8 cellular contexts compared by ENCODE assay signal in genomic region chr3:132034486-132035464, GRCh38. TPM values are rescaled to one million over a fixed set of nuclear protein-coding genes. Genes with fewer than 3 reads are reported as not detected.
DNase-seq lines count a peak whose midpoint lies in the region; ATAC-seq and TF ChIP-seq lines count a peak whose summit lies in the region.

CPNE4 (minus strand) TSS chr3:132035014.

- H3K9me3 ChIP-seq in ES-I3 (ENCODE audit: control insufficient read depth, insufficient read depth, low read length), result no peaks in the 10 kb centered on the region
- no peaks in the 10 kb centered on the region for H3K9me3 ChIP-seq in adrenal gland (replicated peaks in 1 of 3)

- H3K36me3 ChIP-seq in ES-I3 (ENCODE audit: insufficient read depth, low read length) (no peaks in the 10 kb centered on the region), adrenal gland (replicated peaks in 1 of 2) (no peaks in the 10 kb centered on the region)

- peak within 1 kb of the TSS in 1 of 4 donors; percentile 30 for H3K4me3 ChIP-seq in adrenal gland

- H3K36me3 Mint-ChIP-seq in HFFc6 (ENCODE audit: low read depth), result no peaks in the 10 kb centered on the region

- no peak within 1 kb of the TSS for H3K27ac ChIP-seq in adrenal gland

- TF ChIP-seq CTCF in HFFc6 (IDR thresholded peaks at IDR 0.05) (peak; percentile 93), adrenal gland (IDR thresholded peaks at IDR 0.05) (peak; percentile 51 to 79 (median 69))

- peak within 1 kb of the TSS; percentile 79 for H3K4me3 Mint-ChIP-seq in HFFc6

- DNase-seq in HFFc6 (peak; percentile 63), NCI-H1105 treated with DMSO at 0.1 percent for 48 hours (lab: John Stamatoyannopoulos, UW) (peak; percentile 94), adrenal gland (peak; percentile 78 to 93 (median 89)), left cardiac atrium (peak; percentile 80), posterior vena cava (ENCODE audit: low spot score) (peak; percentile 93)

- H3K27me3 ChIP-seq in adrenal gland, result peaks cover 25% of the 10 kb centered on the region

- intact Hi-C loops in adrenal gland (cut with DNase I) (loop anchor here in 1 of 2 donors (10.0 kb wide), 1 partner anchor 150 kb away; no protein-coding TSS in a partner anchor), left cardiac atrium (cut with DNase I) (loop anchor here (5.0 to 10.0 kb wide), 2 partner anchors 148 to 1000 kb away; no protein-coding TSS in a partner anchor), posterior vena cava (cut with DNase I) (loop anchor here in 1 of 2 donors (5.0 kb wide), 1 partner anchor 987 kb away; no protein-coding TSS in a partner anchor)

- TF ChIP-seq POLR2A in adrenal gland (IDR thresholded peaks at IDR 0.05), result no peak

- H3K9ac ChIP-seq in ES-I3 (ENCODE audit: low read depth, low read length), result peak within 1 kb of the TSS; percentile 61

- peak; percentile 100 for ATAC-seq in SK-N-SH treated with all-trans-retinoic acid at 6 μM for 48 hours
- ATAC-seq in left cardiac atrium, result peak; percentile 95
- no peak for ATAC-seq in HG03025 (IDR thresholded peaks at IDR 0.05; ENCODE audit: low FRiP score, unreplicated experiment)

- WGBS in adrenal gland, 4 donors, result 5 to 7% (median 6%) methylated on average over 40 to 49 of the region's 49 CpGs

- peaks cover 6% of the 10 kb centered on the region for H3K4me1 Mint-ChIP-seq in HFFc6 (ENCODE audit: low read depth)

- H3K9me3 Mint-ChIP-seq in HFFc6, result no peaks in the 10 kb centered on the region

- peaks cover 24% of the 10 kb centered on the region for H3K27me3 Mint-ChIP-seq in HFFc6 (ENCODE audit: insufficient read depth)

- H3K27ac Mint-ChIP-seq in HFFc6, result no peak within 1 kb of the TSS

- no peaks in the 10 kb centered on the region for H3K4me1 ChIP-seq in ES-I3 (ENCODE audit: insufficient read depth, low read length)
- no peaks in the 10 kb centered on the region for H3K4me1 ChIP-seq in adrenal gland (replicated peaks in 1 of 2)

TF ChIP-seq in SK-N-SH treated with all-trans-retinoic acid at 6 μM for 48 hours, 23 proteins besides CTCF, POLR2A, EP300 and RAD21:
- TF ChIP-seq TOX (CRISPR knock-in tag; IDR thresholded peaks at IDR 0.05; ENCODE audit: borderline replicate concordance) (no peak), ZC3H10 (CRISPR knock-in tag; IDR thresholded peaks at IDR 0.05) (peak; percentile 67; the same call in 1 of the 2 replicates), ZFP30 (CRISPR knock-in tag; IDR thresholded peaks at IDR 0.05) (0 out of 2 replicates have a peak, but pooled peaks have one; percentile 10), SNAI2 (CRISPR knock-in tag; IDR thresholded peaks at IDR 0.05) (peak; percentile 92), CSRNP3 (CRISPR knock-in tag; IDR thresholded peaks at IDR 0.05) (no peak), RARB (CRISPR knock-in tag; IDR thresholded peaks at IDR 0.05) (no peak), ZFP3 (CRISPR knock-in tag; IDR thresholded peaks at IDR 0.05) (peak; percentile 84), ISL1 (CRISPR knock-in tag; IDR thresholded peaks at IDR 0.05) (0 out of 2 replicates have a peak, but pooled peaks have one; percentile 22), TSHZ2 (CRISPR knock-in tag; IDR thresholded peaks at IDR 0.05) (peak; percentile 88; the same call in 1 of the 2 replicates), ZNF8 (CRISPR knock-in tag; IDR thresholded peaks at IDR 0.05) (no peak), CSDC2 (CRISPR knock-in tag; IDR thresholded peaks at IDR 0.05) (0 out of 2 replicates have a peak, but pooled peaks have one; percentile 86)

RNA-seq across cellular contexts. Expression of gene CPNE4, which starts in this region (rescaled TPM):
- not detected for total RNA-seq in HFFc6 (2021; fragmentation: NEBNext Ultra II Directional; extraction: Animal tissue kit (Norgen Biotek cat#: 25700))
- total RNA-seq in adrenal gland, result 1 to 10 TPM in 3 of 8 donors, under 1 TPM in 5; 0.32 to 7.5 (median 0.75) TPM
- under 1 TPM; 0.34 to 0.95 (median 0.64) TPM for polyA plus RNA-seq in adrenal gland
- total RNA-seq in left cardiac atrium, result 1 to 10 TPM; 1.2 to 7.6 TPM
- not detected for total RNA-seq in posterior vena cava

Comparison
In these comparisons a context has a peak if more than half of its experiments do, and no peak if none do; other contexts are left out.
1. Peak in DNase-seq in HFFc6; RNA of the gene not detected or under 1 TPM.
2. Peak in DNase-seq in posterior vena cava; RNA of the gene not detected or under 1 TPM.